In genomic region chr7:132564090-132564489, GRCh38 we compare ENCODE assay signal across 1 cellular context.
TF ChIP-seq lines count a peak whose summit lies in the region.

No MANE protein-coding gene starts in this region.

TF ChIP-seq in HCT116, 20 proteins besides CTCF, POLR2A, EP300 and RAD21 (continued from another document):
- TF ChIP-seq SRF (IDR thresholded peaks at IDR 0.05; ENCODE audit: low read depth) = no peak
- no peak for TF ChIP-seq ATF3 (IDR thresholded peaks at IDR 0.05)
- TF ChIP-seq YY1 (IDR thresholded peaks at IDR 0.05; ENCODE audit: extremely low read depth, insufficient replicate concordance, low read depth, low read length) = no peak
- TF ChIP-seq EGR1 (IDR thresholded peaks at IDR 0.05; ENCODE audit: low read depth) = no peak
TF ChIP-seq in HCT116: peak in this region for 0.
